Comparison of ENCODE assay signal across 26 cellular contexts in genomic region chr5:176155882-176156497, GRCh38.
"Had no signal": no experiment of that assay in that cellular context is flagged by ENCODE, and none has a peak within 500 bp of the region (broad histone marks: within the 10 kb centered on the region; RNA-seq: fewer than 3 reads in every experiment).

No MANE protein-coding gene starts in this region.

- H3K9me3 ChIP-seq: tibial artery had no signal

- FAIRE-seq: colon, islet of Langerhans, TTC549, urothelium cell line had no signal

- H3K36me3 ChIP-seq: tibial artery had no signal

- H3K4me1 ChIP-seq: tibial artery had no signal

- H3K27ac ChIP-seq: dorsolateral prefrontal cortex, tibial artery had no signal

- DNase-seq: activated CD4-positive, alpha-beta memory T cell treated with anti-CD3 and anti-CD28 coated beads, Interleukin-2, amount 10 ng/mL, durations not matched to agents 7 days and 5 days; activated CD4-positive, alpha-beta T cell treated with anti-CD3 and anti-CD28 coated beads for 48 hours; activated CD4-positive, CD25-positive, alpha-beta regulatory T cell; activated CD8-positive, alpha-beta memory T cell treated with anti-CD3 and anti-CD28 coated beads, Interleukin-2, amount 10 ng/mL, durations not matched to agents 7 days and 5 days; activated naive CD4-positive, alpha-beta T cell treated with Interleukin-2 at 50 U/mL for 16 hours; activated naive CD8-positive, alpha-beta T cell treated with anti-CD3 and anti-CD28 coated beads, Interleukin-2, amount 10 ng/mL, durations not matched to agents 7 days and 5 days; activated T-cell treated with anti-CD3 and anti-CD28 coated beads, Interleukin-2, amount 50 U/mL, for 1 hour; amygdala; central memory CD4-positive, alpha-beta T cell; dorsolateral prefrontal cortex; foreskin fibroblast; glutamatergic neuron; hippocampal formation; midbrain; nephron progenitor cell; stimulated activated CD4-positive, alpha-beta T cell treated with anti-CD3 and anti-CD28 coated beads, Interleukin-12 subunit alpha, Interleukin-12 subunit beta, amount 100 ng/mL, for 4 hours; stimulated activated CD4-positive, alpha-beta T cell treated with anti-CD3 and anti-CD28 coated beads, Interleukin-1b, Interleukin-23, amount 100 ng/mL, for 48 hours; stimulated activated CD8-positive, alpha-beta memory T cell treated with anti-CD3 and anti-CD28 coated beads, Interleukin-4, amount 100 ng/mL, for 48 hours; stimulated activated naive CD4-positive, alpha-beta T cell; substantia nigra; tibial artery had no signal

- ATAC-seq: activated CD8-positive, alpha-beta memory T cell treated with anti-CD3 and anti-CD28 coated beads, Interleukin-2, amount 10 ng/mL, durations not matched to agents 7 days and 5 days; left lobe of liver had no signal

- H3K4me3 ChIP-seq: dorsolateral prefrontal cortex, tibial artery had no signal
